In genomic region chrX:20410540-20410939, GRCh38 we compare ENCODE assay signal across 24 cellular contexts.
DNase-seq lines count a peak whose midpoint lies in the region; ATAC-seq, FAIRE-seq and TF ChIP-seq lines count a peak whose summit lies in the region.
"Had no signal": no experiment of that assay in that cellular context is flagged by ENCODE, and none has a peak within 500 bp of the region (broad histone marks: within the 10 kb centered on the region; RNA-seq: fewer than 3 reads in every experiment).

No MANE protein-coding gene starts in this region.

- no peak overlapping the region for H3K4me3 Mint-ChIP-seq in T-helper 17 cell
- no peak overlapping the region for H3K4me3 Mint-ChIP-seq in stimulated activated naive B cell treated with anti-CD40 and anti-IgM and Interleukin-4, amounts not matched to agents 10 μg/mL and 1 μg/mL and 100 μg/mL, for 72 hours
- H3K4me3 Mint-ChIP-seq: CD14-positive monocyte had no signal

- H3K9me3 Mint-ChIP-seq in stimulated activated naive B cell treated with anti-CD40 and anti-IgM and Interleukin-4, amounts not matched to agents 10 μg/mL and 1 μg/mL and 100 μg/mL, for 72 hours, result no peaks in the 10 kb centered on the region

- peak; percentile 49 for DNase-seq in HepG2 (ENCODE audit: low spot score)
- no peak for DNase-seq in right lobe of liver
- no peak for DNase-seq in GM19239 (ENCODE audit: insufficient read length, low spot score)
- no peak for DNase-seq in T-helper 17 cell
- DNase-seq in stimulated activated naive B cell treated with anti-CD40 and anti-IgM and Interleukin-4, amounts not matched to agents 10 μg/mL and 1 μg/mL and 100 μg/mL, for 72 hours, result no peak
- DNase-seq in NCI-H128 (lab: John Stamatoyannopoulos, UW; ENCODE audit: unreplicated experiment), result no peak
- DNase-seq: 8988T; ACHN; BE2C; C1 segment of cervical spinal cord; Caco-2; Calu3; CD4-positive, alpha-beta memory T cell; CD4-positive, CD25-positive, alpha-beta regulatory T cell; DMS79 treated with DMSO at 0.1 percent for 48 hours; GF-D8 had no signal

- no peak for TF ChIP-seq RAD21 in HepG2 (CRISPR knock-in tag; IDR thresholded peaks at IDR 0.05)

- H3K9me3 ChIP-seq in HepG2 (ENCODE audit: low read length) (no peaks in the 10 kb centered on the region), right lobe of liver (no peaks in the 10 kb centered on the region), T-helper 17 cell (ENCODE audit: control insufficient read depth, low read length, poor library complexity, severe bottlenecking) (no peaks in the 10 kb centered on the region)
- H3K9me3 ChIP-seq: BE2C, BLaER1, Caco-2 had no signal

- in situ Hi-C loops in HepG2 (cut with HindIII; ENCODE audit: extremely low pct_ligation_motif_present, low pct_unique_long_range_greater_than_20kb), result no loop called here

- H3K4me3 ChIP-seq in HepG2 (replicated peaks in 1 of 3; ENCODE audit: insufficient read depth in 1 of 3, low read depth in 2 of 3, low read length in 3 of 3) (no peak overlapping the region), right lobe of liver (no peak overlapping the region)
- H3K4me3 ChIP-seq: BLaER1 had no signal

- H3K36me3 ChIP-seq in HepG2 (replicated peaks in 1 of 2; ENCODE audit: control insufficient read depth in 1 of 2, insufficient read depth in 2 of 2, low read length in 2 of 2) (no peaks in the 10 kb centered on the region), right lobe of liver (no peaks in the 10 kb centered on the region)
- H3K36me3 ChIP-seq: BE2C, BLaER1 had no signal

- intact Hi-C loops in HepG2 (cut with micrococcal nuclease; ENCODE audit: unreplicated experiment) (no loop called here), right lobe of liver (cut with DNase I) (no loop called here)

- H3K9ac ChIP-seq in HepG2 (ENCODE audit: insufficient read depth, low read depth, low read length), result no peak overlapping the region
- H3K9ac ChIP-seq: BLaER1 had no signal

- peak overlapping the region; percentile 29 for H3K27ac Mint-ChIP-seq in T-helper 17 cell
- no peak overlapping the region for H3K27ac Mint-ChIP-seq in stimulated activated naive B cell treated with anti-CD40 and anti-IgM and Interleukin-4, amounts not matched to agents 10 μg/mL and 1 μg/mL and 100 μg/mL, for 72 hours
- H3K27ac Mint-ChIP-seq: CD4-positive, CD25-positive, alpha-beta regulatory T cell had no signal

- FAIRE-seq in HepG2 (lab: Jason Lieb, UNC), result no peak
- peak; percentile 28 for FAIRE-seq in GM19239 (lab: Jason Lieb, UNC)
- FAIRE-seq: A204.1, D721Med, G401.6, GM12891, GM18507 had no signal

- no peaks in the 10 kb centered on the region for H3K79me2 ChIP-seq in HepG2 (ENCODE audit: insufficient read depth, low read length)

- POLR2A ChIA-PET in HepG2 (lab: Yijun Ruan, JAX), result no interaction called here

- H3K4me1 ChIP-seq in HepG2 (ENCODE audit: insufficient read depth, low read length) (peaks cover 26% of the 10 kb centered on the region), right lobe of liver (no peaks in the 10 kb centered on the region)
- H3K4me1 ChIP-seq: BE2C, Caco-2 had no signal

- CTCF ChIA-PET in HepG2 (lab: Yijun Ruan, JAX; ENCODE audit: low intra/inter-chr PET ratio, low total read pairs), result no interaction called here

- H3K27ac ChIP-seq in HepG2 (ENCODE audit: extremely low read length, insufficient read depth, low read length) (peak overlapping the region; percentile 56), right lobe of liver (no peak overlapping the region)
- H3K27ac ChIP-seq: BLaER1 had no signal

- TF ChIP-seq POLR2A in HepG2 (IDR thresholded peaks at IDR 0.05; ENCODE audit: insufficient read depth in 1 of 2, low read depth in 2 of 2, low read length in 2 of 2) (no peak), right lobe of liver (IDR thresholded peaks at IDR 0.05) (no peak)

- H4K20me1 ChIP-seq in HepG2 (ENCODE audit: insufficient read depth, low read length), result no peaks in the 10 kb centered on the region
- H4K20me1 ChIP-seq: BLaER1 had no signal

- H3K36me3 Mint-ChIP-seq in T-helper 17 cell (ENCODE audit: low read depth), result no peaks in the 10 kb centered on the region
- H3K36me3 Mint-ChIP-seq in stimulated activated naive B cell treated with anti-CD40 and anti-IgM and Interleukin-4, amounts not matched to agents 10 μg/mL and 1 μg/mL and 100 μg/mL, for 72 hours, result peaks cover 0 to 2% of the 10 kb centered on the region in 2 donors
- H3K36me3 Mint-ChIP-seq: CD14-positive monocyte; CD4-positive, alpha-beta memory T cell; CD4-positive, CD25-positive, alpha-beta regulatory T cell had no signal

- peak overlapping the region; percentile 49 for H3K4me2 ChIP-seq in HepG2 (ENCODE audit: low read depth, low read length)
- H3K4me2 ChIP-seq: BLaER1 had no signal

- H3K4me1 Mint-ChIP-seq in T-helper 17 cell, result peaks cover 13% of the 10 kb centered on the region
- peaks cover 12 to 15% of the 10 kb centered on the region in 2 donors for H3K4me1 Mint-ChIP-seq in stimulated activated naive B cell treated with anti-CD40 and anti-IgM and Interleukin-4, amounts not matched to agents 10 μg/mL and 1 μg/mL and 100 μg/mL, for 72 hours

- TF ChIP-seq EP300 in HepG2 (IDR thresholded peaks at IDR 0.05; ENCODE audit: low read depth in 2 of 2, low read length in 2 of 2) (no peak), HepG2 (CRISPR knock-in tag; IDR thresholded peaks at IDR 0.05; ENCODE audit: borderline replicate concordance) (no peak)

- WGBS in HepG2 (ENCODE audit: low lambda C conversion rate), result 18% methylated on average over 2 of the region's 2 CpGs
- 71% methylated on average over 2 of the region's 2 CpGs for WGBS in right lobe of liver (ENCODE audit: insufficient coverage, low coverage, low lambda C conversion rate, missing lambda C conversion rate)

- H3K27me3 Mint-ChIP-seq in T-helper 17 cell, result no peaks in the 10 kb centered on the region
- H3K27me3 Mint-ChIP-seq in stimulated activated naive B cell treated with anti-CD40 and anti-IgM and Interleukin-4, amounts not matched to agents 10 μg/mL and 1 μg/mL and 100 μg/mL, for 72 hours, result no peaks in the 10 kb centered on the region
- H3K27me3 Mint-ChIP-seq: CD4-positive, alpha-beta memory T cell; CD4-positive, CD25-positive, alpha-beta regulatory T cell had no signal

- TF ChIP-seq CTCF in HepG2 (CRISPR knock-in tag; IDR thresholded peaks at IDR 0.05) (no peak), right lobe of liver (IDR thresholded peaks at IDR 0.05) (no peak)

- ATAC-seq in HepG2 (peak; percentile 75), right lobe of liver (no peak), T-helper 17 cell (no peak), GM21737 (IDR thresholded peaks at IDR 0.05; ENCODE audit: unreplicated experiment) (no peak)
- no peak for ATAC-seq in stimulated activated naive B cell treated with anti-CD40 and anti-IgM and Interleukin-4, amounts not matched to agents 10 μg/mL and 1 μg/mL and 100 μg/mL, for 72 hours (replicated peaks)

- H3K27me3 ChIP-seq in HepG2 (ENCODE audit: control insufficient read depth in 1 of 2, insufficient read depth in 2 of 2, low read length in 2 of 2) (no peaks in the 10 kb centered on the region), right lobe of liver (no peaks in the 10 kb centered on the region)
- H3K27me3 ChIP-seq: BE2C, BLaER1 had no signal

- no peak overlapping the region for H2AFZ ChIP-seq in HepG2 (ENCODE audit: low read length)

- no TSS peak for BruUV-seq in HepG2 (replicated peaks; lab: Mats Ljungman, UMichigan)

TF ChIP-seq in HepG2, 621 proteins besides CTCF, POLR2A, EP300 and RAD21:
- TF ChIP-seq ZNF710 (CRISPR knock-in tag; IDR thresholded peaks at IDR 0.05; ENCODE audit: borderline replicate concordance) (peak; percentile 47; the same call in 1 of the 2 replicates), HNF4A (CRISPR knock-in tag; IDR thresholded peaks at IDR 0.05) (peak; percentile 68), ZNF317 (CRISPR knock-in tag; IDR thresholded peaks at IDR 0.05) (peak; percentile 78), PATZ1 (CRISPR knock-in tag; IDR thresholded peaks at IDR 0.05) (peak; percentile 36; the same call in 1 of the 2 replicates), RFXAP (CRISPR knock-in tag; IDR thresholded peaks at IDR 0.05; ENCODE audit: borderline replicate concordance) (no peak)
